In genomic region chr14:52936437-52936836, GRCh38 we compare ENCODE assay signal across 18 cellular contexts.
"Had no signal": no experiment of that assay in that cellular context is flagged by ENCODE, and none has a peak within 500 bp of the region (broad histone marks: within the 10 kb centered on the region; RNA-seq: fewer than 3 reads in every experiment).

No MANE protein-coding gene starts in this region.

- H3K36me3 Mint-ChIP-seq: memory B cell; natural killer cell treated with Interleukin-12 subunit alpha and Interleukin-12 subunit beta and Interleukin-15 and Interleukin-18, amount 100 ng/mL, for 72 hours; T-cell had no signal

- H3K36me3 ChIP-seq: ascending aorta, left ventricle myocardium inferior had no signal

- H3K4me3 Mint-ChIP-seq: activated naive CD4-positive, alpha-beta T cell treated with anti-CD3 and anti-CD28 coated beads for 36 hours; activated naive CD8-positive, alpha-beta T cell treated with anti-CD3 and anti-CD28 coated beads, Interleukin-2, amount 50 U/mL, for 24 hours; memory B cell; natural killer cell treated with Interleukin-12 subunit alpha and Interleukin-12 subunit beta and Interleukin-15 and Interleukin-18, amount 100 ng/mL, for 72 hours; T-cell had no signal

- H3K9me3 ChIP-seq: ascending aorta, left ventricle myocardium inferior, testis had no signal

- H3K4me3 ChIP-seq: dorsolateral prefrontal cortex, left ventricle myocardium inferior, testis had no signal

- H3K4me1 Mint-ChIP-seq: activated naive CD8-positive, alpha-beta T cell treated with anti-CD3 and anti-CD28 coated beads, Interleukin-2, amount 50 U/mL, for 24 hours; memory B cell; T-cell had no signal

- H3K27ac ChIP-seq: left ventricle myocardium inferior, testis had no signal

- H3K27me3 ChIP-seq: ascending aorta, dorsolateral prefrontal cortex, testis had no signal

- H3K27ac Mint-ChIP-seq: activated naive CD4-positive, alpha-beta T cell treated with anti-CD3 and anti-CD28 coated beads for 36 hours; activated naive CD8-positive, alpha-beta T cell treated with anti-CD3 and anti-CD28 coated beads, Interleukin-2, amount 50 U/mL, for 24 hours; activated T-helper 2 cell treated with anti-CD3 and anti-CD28 coated beads, Interferon-gamma antibody, Interleukin-2, Interleukin-4, amounts not matched to agents 10 μg/mL and 5 μg/mL and 100 μg/mL, durations not matched to agents 14 hours and 24 hours and 36 hours; memory B cell; natural killer cell treated with Interleukin-12 subunit alpha and Interleukin-12 subunit beta and Interleukin-15 and Interleukin-18, amount 100 ng/mL, for 72 hours had no signal

- DNase-seq: activated CD4-positive, alpha-beta T cell treated with anti-CD3 and anti-CD28 coated beads for 1 hour; activated CD4-positive, alpha-beta T cell treated with anti-CD3 and anti-CD28 coated beads, Interleukin-2, amount 50 U/mL, for 4 hours; activated naive CD4-positive, alpha-beta T cell treated with anti-CD3 and anti-CD28 coated beads for 36 hours; activated naive CD8-positive, alpha-beta T cell treated with anti-CD3 and anti-CD28 coated beads, Interleukin-2, amount 50 U/mL, for 24 hours; activated T-cell treated with anti-CD3 and anti-CD28 coated beads for 4 hours; dorsolateral prefrontal cortex; erythroblast; islet precursor cell; left ventricle myocardium inferior; nucleus accumbens; stimulated activated naive CD8-positive, alpha-beta T cell treated with anti-CD3 and anti-CD28 coated beads, Interleukin-15, Interleukin-2, amounts not matched to agents 100 U/mL and 50 U/mL, for 24 hours; T-cell; T-helper 9 cell; testis had no signal

- H3K9me3 Mint-ChIP-seq: activated naive CD4-positive, alpha-beta T cell treated with anti-CD3 and anti-CD28 coated beads for 36 hours; activated naive CD8-positive, alpha-beta T cell treated with anti-CD3 and anti-CD28 coated beads, Interleukin-2, amount 50 U/mL, for 24 hours; activated T-helper 2 cell treated with anti-CD3 and anti-CD28 coated beads, Interferon-gamma antibody, Interleukin-2, Interleukin-4, amounts not matched to agents 10 μg/mL and 5 μg/mL and 100 μg/mL, durations not matched to agents 14 hours and 24 hours and 36 hours; memory B cell; natural killer cell treated with Interleukin-12 subunit alpha and Interleukin-12 subunit beta and Interleukin-15 and Interleukin-18, amount 100 ng/mL, for 72 hours; T-cell had no signal

- ATAC-seq: activated naive CD8-positive, alpha-beta T cell treated with anti-CD3 and anti-CD28 coated beads, Interleukin-2, amount 50 U/mL, for 24 hours; natural killer cell treated with Interleukin-12 subunit alpha and Interleukin-12 subunit beta and Interleukin-15 and Interleukin-18, amount 100 ng/mL, for 72 hours; stimulated activated naive CD8-positive, alpha-beta T cell treated with anti-CD3 and anti-CD28 coated beads, Interleukin-15, Interleukin-2, amounts not matched to agents 100 U/mL and 50 U/mL, for 24 hours; T-cell had no signal
